ENCODE assay signal across 8 cellular contexts in genomic region chr2:65430515-65431416, GRCh38. TPM values are rescaled to one million over a fixed set of nuclear protein-coding genes. Genes with fewer than 3 reads are reported as not detected.
DNase-seq lines count a peak whose midpoint lies in the region; ATAC-seq and TF ChIP-seq lines count a peak whose summit lies in the region.

No MANE protein-coding gene starts in this region.

- peak overlapping the region; percentile 62 for H3K27ac ChIP-seq in brain microvascular endothelial cell
- peak overlapping the region; percentile 84 for H3K27ac ChIP-seq in skeletal muscle tissue (ENCODE audit: low read depth, low read length)

- DNase-seq in NCI-H187 treated with DMSO at 0.1 percent for 48 hours (lab: John Stamatoyannopoulos, UW), result peak; percentile 14
- peak; percentile 55 for DNase-seq in T1000 (lab: John Stamatoyannopoulos, UW)
- no peak for DNase-seq in brain microvascular endothelial cell
- DNase-seq in inferior parietal cortex (ENCODE audit: extremely low spot score), result peak; percentile 77

- peak overlapping the region; percentile 57 to 82 (median 79) for H3K9ac ChIP-seq in skeletal muscle tissue (ENCODE audit: low read depth in 1 of 3, low read length in 3 of 3)

- H3K27me3 ChIP-seq in brain microvascular endothelial cell (replicated peaks), result no peaks in the 10 kb centered on the region
- peaks cover 0 to 13% (median 0%) of the 10 kb centered on the region in 3 donors for H3K27me3 ChIP-seq in skeletal muscle tissue (ENCODE audit: control insufficient read depth in 3 of 3, insufficient read depth in 3 of 3, low read length in 3 of 3)

- H3K36me3 ChIP-seq in brain microvascular endothelial cell (replicated peaks) (no peaks in the 10 kb centered on the region), skeletal muscle tissue (ENCODE audit: control insufficient read depth in 3 of 3, insufficient read depth in 3 of 3, low read length in 3 of 3) (no peaks in the 10 kb centered on the region)

- no peaks in the 10 kb centered on the region for H3K9me3 ChIP-seq in skeletal muscle tissue (ENCODE audit: control insufficient read depth in 3 of 3, low read length in 3 of 3)

- ATAC-seq in HG02885 (IDR thresholded peaks at IDR 0.05; ENCODE audit: poor library complexity, unreplicated experiment), result peak; percentile 23
- no peak for ATAC-seq in GM21367 (IDR thresholded peaks at IDR 0.05; ENCODE audit: unreplicated experiment)

- H3K4me3 ChIP-seq in GM12875 (ENCODE audit: low read depth, low read length) (peak overlapping the region; percentile 83), brain microvascular endothelial cell (ENCODE audit: low read depth, low read length) (peak overlapping the region; percentile 92), skeletal muscle tissue (ENCODE audit: low read length in 3 of 3) (peak overlapping the region; percentile 72 to 83 (median 75))

- in situ Hi-C loops in brain microvascular endothelial cell (cut with HindIII; ENCODE audit: low pct_ligation_motif_present, low sequenced_read_pairs), result no loop called here

- H3K4me1 ChIP-seq in skeletal muscle tissue (ENCODE audit: control insufficient read depth in 3 of 3, insufficient read depth in 3 of 3, low read length in 3 of 3), result peaks cover 15 to 20% (median 17%) of the 10 kb centered on the region in 3 donors

- TF ChIP-seq CTCF in GM12875 (IDR thresholded peaks at IDR 0.05; ENCODE audit: borderline replicate concordance, insufficient read depth, low read depth, low read length) (no peak), brain microvascular endothelial cell (IDR thresholded peaks at IDR 0.05; ENCODE audit: low read depth, low read length, missing control alignments) (no peak)

RNA-seq across cellular contexts. Expression of gene SPRED2, which starts 1.6 kb away (rescaled TPM):
- total RNA-seq in skeletal muscle tissue, result 7.8 TPM
